ENCODE assay signal across 5 cellular contexts in the genomic region with DNA sequence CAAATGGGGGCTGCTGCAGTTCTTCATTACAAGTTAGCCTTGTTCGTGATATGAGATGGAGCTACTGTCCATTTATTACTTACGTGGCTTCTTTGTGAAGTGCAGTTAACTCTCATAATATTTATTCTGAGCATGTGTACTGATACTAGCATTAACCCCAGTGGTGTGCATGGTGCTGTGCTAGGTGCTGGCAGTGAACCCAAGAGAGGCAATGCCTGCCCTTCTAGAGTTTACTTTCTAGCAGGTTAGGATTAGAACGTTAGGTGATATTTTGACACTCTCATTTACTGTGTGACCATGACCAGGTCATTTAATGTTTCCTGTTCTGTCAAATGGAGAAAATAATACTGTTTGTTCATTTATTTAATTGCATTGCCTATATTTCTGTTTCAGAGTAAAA.
"Had no signal": no experiment of that assay in that cellular context is flagged by ENCODE, and none has a peak within 500 bp of the region (broad histone marks: within the 10 kb centered on the region; RNA-seq: fewer than 3 reads in every experiment).

No MANE protein-coding gene starts in this region.

- ATAC-seq: HepG2, K562 had no signal

- DNase-seq: IMR-90, KBM-7, KG1 had no signal
